1 cellular context compared by ENCODE assay signal in the genomic region with DNA sequence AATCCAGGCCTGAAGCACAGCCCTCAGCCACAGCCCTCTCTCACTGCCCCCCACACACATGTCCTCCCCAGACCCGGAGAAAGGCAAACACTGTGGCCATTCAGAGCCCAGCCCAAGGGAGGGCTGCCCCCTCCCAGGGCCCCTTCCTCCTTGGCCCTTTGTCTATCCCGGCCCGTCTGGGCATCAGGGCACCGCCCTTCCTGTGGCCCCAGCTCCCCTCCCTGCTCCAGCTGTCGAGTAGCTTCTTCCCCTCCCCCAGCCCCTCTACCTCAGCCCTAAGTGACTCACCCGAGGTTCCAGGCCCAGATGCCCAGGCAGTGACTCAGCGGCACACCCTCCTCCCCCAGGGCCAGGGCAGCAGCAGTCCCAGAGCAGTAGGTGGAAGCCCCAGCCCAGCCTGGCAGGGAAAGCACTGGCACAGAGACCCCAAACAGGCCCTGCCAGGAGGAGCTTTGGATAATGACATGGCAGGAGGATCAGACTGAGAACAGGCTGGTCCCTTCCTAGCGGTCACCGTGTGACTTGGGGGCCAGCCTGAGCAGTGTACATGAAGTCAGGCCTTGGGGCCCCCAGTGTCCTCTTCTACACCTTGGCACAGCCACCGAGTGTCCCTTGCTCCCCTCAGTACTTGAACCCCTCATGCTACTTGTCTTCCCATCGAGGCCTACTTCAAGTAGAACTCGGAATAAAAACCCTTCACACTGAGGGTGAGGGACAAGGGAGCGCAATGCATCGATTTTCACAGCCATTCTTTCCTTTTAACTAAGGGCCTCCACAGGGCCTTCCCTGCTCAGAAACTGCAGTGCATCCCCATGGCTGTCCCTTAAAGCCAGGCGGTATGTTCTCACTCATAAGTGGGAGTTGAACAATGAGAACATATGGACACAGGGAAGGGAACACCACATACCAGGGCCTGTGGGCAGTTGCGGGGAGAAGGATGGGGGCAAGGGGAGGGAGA.
TF ChIP-seq lines count a peak whose summit lies in the region.

No MANE protein-coding gene starts in this region.

TF ChIP-seq in HepG2, 621 proteins besides CTCF, POLR2A, EP300 and RAD21 (continued from another document and continues in another):
- no peak; the same call in 1 of the 2 replicates for TF ChIP-seq ZNF503 (CRISPR knock-in tag; IDR thresholded peaks at IDR 0.05)
- TF ChIP-seq ZNF367 (CRISPR knock-in tag; IDR thresholded peaks at IDR 0.05; ENCODE audit: borderline replicate concordance), result no peak
- TF ChIP-seq, protein P1, sequence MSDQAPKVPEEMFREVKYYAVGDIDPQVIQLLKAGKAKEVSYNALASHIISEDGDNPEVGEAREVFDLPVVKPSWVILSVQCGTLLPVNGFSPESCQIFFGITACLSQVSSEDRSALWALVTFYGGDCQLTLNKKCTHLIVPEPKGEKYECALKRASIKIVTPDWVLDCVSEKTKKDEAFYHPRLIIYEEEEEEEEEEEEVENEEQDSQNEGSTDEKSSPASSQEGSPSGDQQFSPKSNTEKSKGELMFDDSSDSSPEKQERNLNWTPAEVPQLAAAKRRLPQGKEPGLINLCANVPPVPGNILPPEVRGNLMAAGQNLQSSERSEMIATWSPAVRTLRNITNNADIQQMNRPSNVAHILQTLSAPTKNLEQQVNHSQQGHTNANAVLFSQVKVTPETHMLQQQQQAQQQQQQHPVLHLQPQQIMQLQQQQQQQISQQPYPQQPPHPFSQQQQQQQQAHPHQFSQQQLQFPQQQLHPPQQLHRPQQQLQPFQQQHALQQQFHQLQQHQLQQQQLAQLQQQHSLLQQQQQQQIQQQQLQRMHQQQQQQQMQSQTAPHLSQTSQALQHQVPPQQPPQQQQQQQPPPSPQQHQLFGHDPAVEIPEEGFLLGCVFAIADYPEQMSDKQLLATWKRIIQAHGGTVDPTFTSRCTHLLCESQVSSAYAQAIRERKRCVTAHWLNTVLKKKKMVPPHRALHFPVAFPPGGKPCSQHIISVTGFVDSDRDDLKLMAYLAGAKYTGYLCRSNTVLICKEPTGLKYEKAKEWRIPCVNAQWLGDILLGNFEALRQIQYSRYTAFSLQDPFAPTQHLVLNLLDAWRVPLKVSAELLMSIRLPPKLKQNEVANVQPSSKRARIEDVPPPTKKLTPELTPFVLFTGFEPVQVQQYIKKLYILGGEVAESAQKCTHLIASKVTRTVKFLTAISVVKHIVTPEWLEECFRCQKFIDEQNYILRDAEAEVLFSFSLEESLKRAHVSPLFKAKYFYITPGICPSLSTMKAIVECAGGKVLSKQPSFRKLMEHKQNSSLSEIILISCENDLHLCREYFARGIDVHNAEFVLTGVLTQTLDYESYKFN (CRISPR knock-in tag; conservative IDR thresholded peaks at IDR 0.05), result peak; percentile 61
- TF ChIP-seq SMAD1 (CRISPR knock-in tag; IDR thresholded peaks at IDR 0.05; ENCODE audit: borderline replicate concordance, low read depth), result no peak
- no peak; the same call in 1 of the 2 replicates for TF ChIP-seq ZNF746 (CRISPR knock-in tag; IDR thresholded peaks at IDR 0.05)
- TF ChIP-seq EZH2 (conservative IDR thresholded peaks at IDR 0.05; ENCODE audit: low read depth, low read length), result no peak
- TF ChIP-seq ZNF256 (CRISPR knock-in tag; conservative IDR thresholded peaks at IDR 0.05), result no peak
- TF ChIP-seq KDM1A (CRISPR knock-in tag; IDR thresholded peaks at IDR 0.05), result no peak
- no peak for TF ChIP-seq ZBTB42 (CRISPR knock-in tag; IDR thresholded peaks at IDR 0.05)
- no peak for TF ChIP-seq MTF2 (CRISPR knock-in tag; IDR thresholded peaks at IDR 0.05; ENCODE audit: borderline replicate concordance)
- TF ChIP-seq ISX (CRISPR knock-in tag; conservative IDR thresholded peaks at IDR 0.05), result no peak
- TF ChIP-seq ZNF350 (CRISPR knock-in tag; IDR thresholded peaks at IDR 0.05; ENCODE audit: borderline replicate concordance, low read depth), result 0 out of 2 replicates have a peak, but pooled peaks have one; percentile 23
- TF ChIP-seq, protein P2, sequence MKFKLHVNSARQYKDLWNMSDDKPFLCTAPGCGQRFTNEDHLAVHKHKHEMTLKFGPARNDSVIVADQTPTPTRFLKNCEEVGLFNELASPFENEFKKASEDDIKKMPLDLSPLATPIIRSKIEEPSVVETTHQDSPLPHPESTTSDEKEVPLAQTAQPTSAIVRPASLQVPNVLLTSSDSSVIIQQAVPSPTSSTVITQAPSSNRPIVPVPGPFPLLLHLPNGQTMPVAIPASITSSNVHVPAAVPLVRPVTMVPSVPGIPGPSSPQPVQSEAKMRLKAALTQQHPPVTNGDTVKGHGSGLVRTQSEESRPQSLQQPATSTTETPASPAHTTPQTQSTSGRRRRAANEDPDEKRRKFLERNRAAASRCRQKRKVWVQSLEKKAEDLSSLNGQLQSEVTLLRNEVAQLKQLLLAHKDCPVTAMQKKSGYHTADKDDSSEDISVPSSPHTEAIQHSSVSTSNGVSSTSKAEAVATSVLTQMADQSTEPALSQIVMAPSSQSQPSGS (CRISPR knock-in tag; IDR thresholded peaks at IDR 0.05), result no peak
- TF ChIP-seq, protein P3, sequence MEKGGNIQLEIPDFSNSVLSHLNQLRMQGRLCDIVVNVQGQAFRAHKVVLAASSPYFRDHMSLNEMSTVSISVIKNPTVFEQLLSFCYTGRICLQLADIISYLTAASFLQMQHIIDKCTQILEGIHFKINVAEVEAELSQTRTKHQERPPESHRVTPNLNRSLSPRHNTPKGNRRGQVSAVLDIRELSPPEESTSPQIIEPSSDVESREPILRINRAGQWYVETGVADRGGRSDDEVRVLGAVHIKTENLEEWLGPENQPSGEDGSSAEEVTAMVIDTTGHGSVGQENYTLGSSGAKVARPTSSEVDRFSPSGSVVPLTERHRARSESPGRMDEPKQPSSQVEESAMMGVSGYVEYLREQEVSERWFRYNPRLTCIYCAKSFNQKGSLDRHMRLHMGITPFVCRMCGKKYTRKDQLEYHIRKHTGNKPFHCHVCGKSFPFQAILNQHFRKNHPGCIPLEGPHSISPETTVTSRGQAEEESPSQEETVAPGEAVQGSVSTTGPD (CRISPR knock-in tag; IDR thresholded peaks at IDR 0.05), result no peak
- TF ChIP-seq ZSCAN25 (CRISPR knock-in tag; IDR thresholded peaks at IDR 0.05), result no peak
- TF ChIP-seq RFX3 (CRISPR knock-in tag; IDR thresholded peaks at IDR 0.05), result no peak
- TF ChIP-seq, protein P4, sequence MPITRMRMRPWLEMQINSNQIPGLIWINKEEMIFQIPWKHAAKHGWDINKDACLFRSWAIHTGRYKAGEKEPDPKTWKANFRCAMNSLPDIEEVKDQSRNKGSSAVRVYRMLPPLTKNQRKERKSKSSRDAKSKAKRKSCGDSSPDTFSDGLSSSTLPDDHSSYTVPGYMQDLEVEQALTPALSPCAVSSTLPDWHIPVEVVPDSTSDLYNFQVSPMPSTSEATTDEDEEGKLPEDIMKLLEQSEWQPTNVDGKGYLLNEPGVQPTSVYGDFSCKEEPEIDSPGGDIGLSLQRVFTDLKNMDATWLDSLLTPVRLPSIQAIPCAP (CRISPR knock-in tag; IDR thresholded peaks at IDR 0.05; ENCODE audit: low read depth), result no peak
- TF ChIP-seq ZNF678 (CRISPR knock-in tag; IDR thresholded peaks at IDR 0.05), result no peak
- no peak for TF ChIP-seq SALL2 (CRISPR knock-in tag; IDR thresholded peaks at IDR 0.05)
- TF ChIP-seq MTF1 (CRISPR knock-in tag; IDR thresholded peaks at IDR 0.05), result no peak
- no peak for TF ChIP-seq ZKSCAN1 (IDR thresholded peaks at IDR 0.05; ENCODE audit: low read length)
- TF ChIP-seq, protein P5, sequence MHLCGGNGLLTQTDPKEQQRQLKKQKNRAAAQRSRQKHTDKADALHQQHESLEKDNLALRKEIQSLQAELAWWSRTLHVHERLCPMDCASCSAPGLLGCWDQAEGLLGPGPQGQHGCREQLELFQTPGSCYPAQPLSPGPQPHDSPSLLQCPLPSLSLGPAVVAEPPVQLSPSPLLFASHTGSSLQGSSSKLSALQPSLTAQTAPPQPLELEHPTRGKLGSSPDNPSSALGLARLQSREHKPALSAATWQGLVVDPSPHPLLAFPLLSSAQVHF (CRISPR knock-in tag; IDR thresholded peaks at IDR 0.05), result no peak
- TF ChIP-seq ATF7-NPFF (CRISPR knock-in tag; IDR thresholded peaks at IDR 0.05; ENCODE audit: low read depth), result no peak
- TF ChIP-seq, protein P6, sequence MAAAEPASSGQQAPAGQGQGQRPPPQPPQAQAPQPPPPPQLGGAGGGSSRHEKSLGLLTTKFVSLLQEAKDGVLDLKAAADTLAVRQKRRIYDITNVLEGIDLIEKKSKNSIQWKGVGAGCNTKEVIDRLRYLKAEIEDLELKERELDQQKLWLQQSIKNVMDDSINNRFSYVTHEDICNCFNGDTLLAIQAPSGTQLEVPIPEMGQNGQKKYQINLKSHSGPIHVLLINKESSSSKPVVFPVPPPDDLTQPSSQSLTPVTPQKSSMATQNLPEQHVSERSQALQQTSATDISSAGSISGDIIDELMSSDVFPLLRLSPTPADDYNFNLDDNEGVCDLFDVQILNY (CRISPR knock-in tag; conservative IDR thresholded peaks at IDR 0.05), result no peak
- no peak for TF ChIP-seq POGZ (CRISPR knock-in tag; IDR thresholded peaks at IDR 0.05)
- TF ChIP-seq ZBTB34 (CRISPR knock-in tag; IDR thresholded peaks at IDR 0.05), result no peak
- TF ChIP-seq, protein P7, sequence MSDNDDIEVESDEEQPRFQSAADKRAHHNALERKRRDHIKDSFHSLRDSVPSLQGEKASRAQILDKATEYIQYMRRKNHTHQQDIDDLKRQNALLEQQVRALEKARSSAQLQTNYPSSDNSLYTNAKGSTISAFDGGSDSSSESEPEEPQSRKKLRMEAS (IDR thresholded peaks at IDR 0.05), result 0 out of 2 replicates have a peak, but pooled peaks have one; percentile 32
- no peak for TF ChIP-seq ZNF17 (CRISPR knock-in tag; IDR thresholded peaks at IDR 0.05)
- TF ChIP-seq ZNF292 (CRISPR knock-in tag; IDR thresholded peaks at IDR 0.05; ENCODE audit: borderline replicate concordance, low read depth), result no peak
- no peak for TF ChIP-seq CHCHD3 (CRISPR knock-in tag; IDR thresholded peaks at IDR 0.05)
- no peak for TF ChIP-seq PBX2 (CRISPR knock-in tag; IDR thresholded peaks at IDR 0.05)
- TF ChIP-seq TAF15 (IDR thresholded peaks at IDR 0.05; ENCODE audit: low read depth, low read length, poor library complexity, severe bottlenecking), result no peak
- TF ChIP-seq NKX3-1 (CRISPR knock-in tag; IDR thresholded peaks at IDR 0.05), result no peak
- TF ChIP-seq SKIL (CRISPR knock-in tag; IDR thresholded peaks at IDR 0.05; ENCODE audit: borderline replicate concordance), result peak; percentile 49; the same call in 1 of the 2 replicates
- no peak for TF ChIP-seq MEF2D (CRISPR knock-in tag; IDR thresholded peaks at IDR 0.05)
- TF ChIP-seq NFE2L2 (IDR thresholded peaks at IDR 0.05; ENCODE audit: low read length), result no peak; the same call in 1 of the 2 replicates
- no peak for TF ChIP-seq ZNF674 (CRISPR knock-in tag; IDR thresholded peaks at IDR 0.05; ENCODE audit: low read depth)
- TF ChIP-seq ZNF260 (CRISPR knock-in tag; IDR thresholded peaks at IDR 0.05; ENCODE audit: borderline replicate concordance, low read depth), result no peak
- no peak for TF ChIP-seq KAT7 (CRISPR knock-in tag; IDR thresholded peaks at IDR 0.05; ENCODE audit: borderline replicate concordance)
- no peak for TF ChIP-seq MBNL3 (CRISPR knock-in tag; conservative IDR thresholded peaks at IDR 0.05)
- no peak for TF ChIP-seq KDM3A (CRISPR knock-in tag; IDR thresholded peaks at IDR 0.05; ENCODE audit: low read depth)
- TF ChIP-seq ZSCAN12 (CRISPR knock-in tag; IDR thresholded peaks at IDR 0.05), result no peak
- TF ChIP-seq ZNF7 (CRISPR knock-in tag; IDR thresholded peaks at IDR 0.05), result no peak
- no peak for TF ChIP-seq ZFP36 (IDR thresholded peaks at IDR 0.05; ENCODE audit: borderline replicate concordance, low read depth, low read length, partially characterized antibody)
